Comparison of ENCODE assay signal across 23 cellular contexts in the genomic region with DNA sequence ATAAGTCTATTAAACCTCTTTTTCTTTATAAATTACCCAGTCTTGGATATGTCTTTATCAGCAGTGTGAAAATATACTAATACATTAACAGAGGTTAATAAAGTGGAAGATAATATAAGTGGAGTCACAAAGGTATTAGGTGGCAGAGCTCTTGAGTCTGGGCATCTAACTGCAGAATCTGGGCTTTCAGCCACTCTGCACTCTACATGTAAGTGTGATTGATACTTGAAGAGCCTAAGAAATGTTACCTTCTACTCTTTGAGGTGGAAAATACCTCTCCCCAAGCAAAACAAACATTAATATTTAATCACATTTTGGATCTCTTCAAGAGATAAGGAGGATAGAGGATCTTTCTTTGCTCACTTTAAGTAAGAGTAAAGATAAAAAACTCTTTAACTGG.
"Had no signal": no experiment of that assay in that cellular context is flagged by ENCODE, and none has a peak within 500 bp of the region (broad histone marks: within the 10 kb centered on the region; RNA-seq: fewer than 3 reads in every experiment).

No MANE protein-coding gene starts in this region.

- H3K79me2 ChIP-seq: hepatocyte had no signal

- H3K9me3 ChIP-seq: gastrocnemius medialis, heart left ventricle, neutrophil, pancreas, right lobe of liver, suprapubic skin, transverse colon, upper lobe of right lung, uterus had no signal

- DNase-seq: cortex of kidney; effector memory CD8-positive, alpha-beta T cell; gastrocnemius medialis; heart left ventricle; kidney; left colon; left ventricle myocardium superior; natural killer cell; pancreas; right lobe of liver; small intestine; stimulated activated CD4-positive, alpha-beta T cell treated with anti-CD3 and anti-CD28 coated beads, Interleukin-15, amount 100 ng/mL, for 24 hours; stimulated activated CD4-positive, alpha-beta T cell treated with anti-CD3 and anti-CD28 coated beads, Interleukin-2, amount 100 ng/mL, for 48 hours; stimulated activated naive B cell treated with anti-CD40 and anti-IgM and Interleukin-4, amounts not matched to agents 10 μg/mL and 1 μg/mL and 100 μg/mL, for 72 hours; transverse colon; upper lobe of right lung; uterus had no signal

- H3K27ac Mint-ChIP-seq: effector memory CD8-positive, alpha-beta T cell; memory B cell; natural killer cell; stimulated activated naive B cell treated with anti-CD40 and anti-IgM and Interleukin-4, amounts not matched to agents 10 μg/mL and 1 μg/mL and 100 μg/mL, for 72 hours; stimulated activated naive CD8-positive, alpha-beta T cell treated with anti-CD3 and anti-CD28 coated beads, Interleukin-15, Interleukin-2, amounts not matched to agents 100 ng/mL and 50 ng/mL, for 24 hours had no signal

- H2AFZ ChIP-seq: hepatocyte had no signal

- H3K4me2 ChIP-seq: hepatocyte had no signal

- H3K4me1 Mint-ChIP-seq: memory B cell; natural killer cell; stimulated activated naive B cell treated with anti-CD40 and anti-IgM and Interleukin-4, amounts not matched to agents 10 μg/mL and 1 μg/mL and 100 μg/mL, for 72 hours had no signal

- H3K36me3 ChIP-seq: gastrocnemius medialis, heart left ventricle, neutrophil, pancreas, right lobe of liver, suprapubic skin, transverse colon, upper lobe of right lung, uterus had no signal

- H3K4me3 Mint-ChIP-seq: effector memory CD8-positive, alpha-beta T cell; memory B cell; natural killer cell; stimulated activated naive B cell treated with anti-CD40 and anti-IgM and Interleukin-4, amounts not matched to agents 10 μg/mL and 1 μg/mL and 100 μg/mL, for 72 hours; stimulated activated naive CD8-positive, alpha-beta T cell treated with anti-CD3 and anti-CD28 coated beads, Interleukin-15, Interleukin-2, amounts not matched to agents 100 ng/mL and 50 ng/mL, for 24 hours had no signal

- H3K27me3 ChIP-seq: gastrocnemius medialis, heart left ventricle, hepatocyte, neutrophil, pancreas, right lobe of liver, suprapubic skin, transverse colon, upper lobe of right lung, uterus had no signal

- H3K27me3 Mint-ChIP-seq: effector memory CD8-positive, alpha-beta T cell; memory B cell; stimulated activated naive B cell treated with anti-CD40 and anti-IgM and Interleukin-4, amounts not matched to agents 10 μg/mL and 1 μg/mL and 100 μg/mL, for 72 hours; stimulated activated naive CD8-positive, alpha-beta T cell treated with anti-CD3 and anti-CD28 coated beads, Interleukin-15, Interleukin-2, amounts not matched to agents 100 ng/mL and 50 ng/mL, for 24 hours had no signal

- H3K27ac ChIP-seq: gastrocnemius medialis, heart left ventricle, hepatocyte, neutrophil, pancreas, right lobe of liver, suprapubic skin, transverse colon, upper lobe of right lung, uterus had no signal

- H3K4me1 ChIP-seq: gastrocnemius medialis, heart left ventricle, pancreas, right lobe of liver, suprapubic skin, transverse colon, upper lobe of right lung, uterus had no signal

- ATAC-seq: effector memory CD8-positive, alpha-beta T cell; gastrocnemius medialis; heart left ventricle; left colon; left ventricle myocardium superior; natural killer cell; pancreas; right lobe of liver; stimulated activated naive B cell treated with anti-CD40 and anti-IgM and Interleukin-4, amounts not matched to agents 10 μg/mL and 1 μg/mL and 100 μg/mL, for 72 hours; upper lobe of right lung had no signal

- H3K36me3 Mint-ChIP-seq: memory B cell; stimulated activated naive B cell treated with anti-CD40 and anti-IgM and Interleukin-4, amounts not matched to agents 10 μg/mL and 1 μg/mL and 100 μg/mL, for 72 hours had no signal

- H3K4me3 ChIP-seq: gastrocnemius medialis, heart left ventricle, hepatocyte, lung, pancreas, right lobe of liver, suprapubic skin, transverse colon, upper lobe of right lung, uterus had no signal
